In genomic region chr3:45368382-45368781, GRCh38 we compare ENCODE assay signal across 1 cellular context.
TF ChIP-seq lines count a peak whose summit lies in the region.

No MANE protein-coding gene starts in this region.

TF ChIP-seq in IMR-90, 13 proteins besides CTCF, POLR2A, EP300 and RAD21 (continued from another document):
- no peak for TF ChIP-seq ELK1 (IDR thresholded peaks at IDR 0.05; ENCODE audit: borderline replicate concordance, low read depth, low read length)
TF ChIP-seq in IMR-90: peak in this region for 0.
